ENCODE assay signal across 1 cellular context in genomic region chr9:133351908-133352634, GRCh38.
A peak's percentile ranks its signal among the peaks of the same experiment; 100 is the strongest.
TF ChIP-seq lines count a peak whose summit lies in the region.

No MANE protein-coding gene starts in this region.

TF ChIP-seq in K562, 482 proteins besides CTCF, POLR2A, EP300 and RAD21 (continued from another document and continues in another):
- TF ChIP-seq ARID3A (IDR thresholded peaks at IDR 0.05; ENCODE audit: borderline replicate concordance, low read depth, low read length), result no peak
- no peak for TF ChIP-seq ZNF707 (CRISPR knock-in tag; conservative IDR thresholded peaks at IDR 0.05)
- no peak for TF ChIP-seq TSC22D4 (tag; IDR thresholded peaks at IDR 0.05)
- TF ChIP-seq ZC3H11A (IDR thresholded peaks at IDR 0.05; ENCODE audit: low read depth, low read length), result no peak
- TF ChIP-seq NUFIP1 (IDR thresholded peaks at IDR 0.05; ENCODE audit: partially characterized antibody), result no peak
- TF ChIP-seq PRMT5 (CRISPR knock-in tag; IDR thresholded peaks at IDR 0.05), result no peak
- no peak for TF ChIP-seq TFE3 (CRISPR knock-in tag; IDR thresholded peaks at IDR 0.05)
- peak; percentile 84 for TF ChIP-seq CTBP1 (IDR thresholded peaks at IDR 0.05; ENCODE audit: borderline replicate concordance)
- 0 out of 4 replicates have a peak, but pooled peaks of 1 of the 2 experiments have one; percentile 30 for TF ChIP-seq MAZ (CRISPR knock-in tag; conservative IDR thresholded peaks at IDR 0.05 in 1 of 2, IDR thresholded peaks at IDR 0.05 in 1 of 2)
- TF ChIP-seq HDAC2 (IDR thresholded peaks at IDR 0.05), result no peak
- TF ChIP-seq ZKSCAN1 (IDR thresholded peaks at IDR 0.05; ENCODE audit: low read depth, low read length), result no peak
- no peak for TF ChIP-seq RBBP5 (IDR thresholded peaks at IDR 0.05; ENCODE audit: borderline replicate concordance, insufficient read depth, low read length, poor library complexity, severe bottlenecking)
- TF ChIP-seq SMARCA4 (IDR thresholded peaks at IDR 0.05), result no peak
- no peak for TF ChIP-seq HMG20B (CRISPR knock-in tag; IDR thresholded peaks at IDR 0.05)
- TF ChIP-seq ZNF780A (CRISPR knock-in tag; IDR thresholded peaks at IDR 0.05), result no peak
- TF ChIP-seq MED1 (CRISPR knock-in tag; IDR thresholded peaks at IDR 0.05; ENCODE audit: borderline replicate concordance), result no peak
- TF ChIP-seq RFX5 (IDR thresholded peaks at IDR 0.05; ENCODE audit: low read depth, low read length), result no peak
- TF ChIP-seq FUS (optimal IDR thresholded peaks at IDR 0.05; ENCODE audit: low read depth, low read length), result no peak
- TF ChIP-seq NR3C1 (CRISPR knock-in tag; IDR thresholded peaks at IDR 0.05), result no peak
- TF ChIP-seq GABPA (tag; conservative IDR thresholded peaks at IDR 0.05; ENCODE audit: low read depth), result no peak
- no peak for TF ChIP-seq NONO (IDR thresholded peaks at IDR 0.05; ENCODE audit: low read depth in 2 of 2, low read length in 1 of 2)
- no peak for TF ChIP-seq ZBTB26 (CRISPR knock-in tag; IDR thresholded peaks at IDR 0.05)
- TF ChIP-seq BHLHE40 (IDR thresholded peaks at IDR 0.05; ENCODE audit: low read length), result no peak
- no peak for TF ChIP-seq MAFF (IDR thresholded peaks at IDR 0.05; ENCODE audit: low read length)
- TF ChIP-seq PATZ1 (CRISPR knock-in tag; IDR thresholded peaks at IDR 0.05; ENCODE audit: borderline replicate concordance), result no peak
- TF ChIP-seq HOXB6 (CRISPR knock-in tag; IDR thresholded peaks at IDR 0.05; ENCODE audit: borderline replicate concordance), result no peak
- no peak for TF ChIP-seq SRSF9 (IDR thresholded peaks at IDR 0.05; ENCODE audit: borderline replicate concordance, low read depth, low read length)
- TF ChIP-seq VEZF1 (CRISPR knock-in tag; IDR thresholded peaks at IDR 0.05), result no peak
- no peak; the same call in 1 of the 2 replicates for TF ChIP-seq ZBTB2 (IDR thresholded peaks at IDR 0.05)
- no peak for TF ChIP-seq ZNF407 (IDR thresholded peaks at IDR 0.05; ENCODE audit: low read depth)
- TF ChIP-seq NCOR1 (IDR thresholded peaks at IDR 0.05), result no peak
- TF ChIP-seq TCF3 (CRISPR knock-in tag; IDR thresholded peaks at IDR 0.05), result no peak
- TF ChIP-seq GATA2 (CRISPR knock-in tag; IDR thresholded peaks at IDR 0.05), result no peak
- no peak for TF ChIP-seq KLF16 (IDR thresholded peaks at IDR 0.05)
- TF ChIP-seq RNF2 (IDR thresholded peaks at IDR 0.05), result no peak
- no peak for TF ChIP-seq ZNF354B (CRISPR knock-in tag; IDR thresholded peaks at IDR 0.05)
- TF ChIP-seq PPARD (CRISPR knock-in tag; IDR thresholded peaks at IDR 0.05), result no peak
- TF ChIP-seq SMAD1 (IDR thresholded peaks at IDR 0.05; ENCODE audit: low read depth, low read length, partially characterized antibody), result peak; percentile 37
- 0 out of 2 replicates have a peak, but pooled peaks have one; percentile 25 for TF ChIP-seq JUND (IDR thresholded peaks at IDR 0.05; ENCODE audit: borderline replicate concordance, low read depth, low read length)
- TF ChIP-seq JUND (tag; IDR thresholded peaks at IDR 0.05; ENCODE audit: borderline replicate concordance, low read depth, low read length), result no peak; the same call in 2 of the 3 replicates
- TF ChIP-seq ATF7 (IDR thresholded peaks at IDR 0.05), result peak; percentile 53; the same call in 1 of the 2 replicates
- peak; percentile 58 for TF ChIP-seq GTF3C2 (IDR thresholded peaks at IDR 0.05; ENCODE audit: borderline replicate concordance, extremely low read depth, insufficient read length)
- TF ChIP-seq ZNF217 (CRISPR knock-in tag; IDR thresholded peaks at IDR 0.05), result no peak
- no peak for TF ChIP-seq HNRNPLL (IDR thresholded peaks at IDR 0.05; ENCODE audit: low read depth, low read length, poor library complexity, severe bottlenecking)
- TF ChIP-seq HLTF (IDR thresholded peaks at IDR 0.05), result no peak
- TF ChIP-seq KAT8 (IDR thresholded peaks at IDR 0.05; ENCODE audit: low read depth), result no peak
- TF ChIP-seq PTTG1 (tag; IDR thresholded peaks at IDR 0.05; ENCODE audit: low read depth), result no peak
- no peak for TF ChIP-seq BRD4 (IDR thresholded peaks at IDR 0.05)
